In genomic region chr7:6290345-6290744, GRCh38 we compare ENCODE assay signal across 21 cellular contexts. TPM values are rescaled to one million over a fixed set of nuclear protein-coding genes. Genes with fewer than 3 reads are reported as not detected.
DNase-seq lines count a peak whose midpoint lies in the region; ATAC-seq, FAIRE-seq and TF ChIP-seq lines count a peak whose summit lies in the region.
"Had no signal": no experiment of that assay in that cellular context is flagged by ENCODE, and none has a peak within 500 bp of the region (broad histone marks: within the 10 kb centered on the region; RNA-seq: fewer than 3 reads in every experiment).

No MANE protein-coding gene starts in this region.

- TF ChIP-seq RAD21 in K562 (CRISPR knock-in tag; conservative IDR thresholded peaks at IDR 0.05 in 1 of 2, IDR thresholded peaks at IDR 0.05 in 1 of 2) = no peak

- 17% methylated on average over 8 of the region's 8 CpGs for WGBS in K562 (ENCODE audit: insufficient coverage, low coverage, missing lambda C conversion rate)
- no CpG with 5 or more reads among the region's 8 CpGs for WGBS in neuronal stem cell (ENCODE audit: extremely low coverage in 2 of 2, insufficient read length in 2 of 2, insufficient replicate concordance in 1 of 2), 2 donors

- TF ChIP-seq POLR2A in K562 (conservative IDR thresholded peaks at IDR 0.05) = no peak

- H2BK120ac ChIP-seq in neuronal stem cell (ENCODE audit: low read depth, low read length) = no peak overlapping the region

- H3K9me1 ChIP-seq in K562 (ENCODE audit: control insufficient read depth, insufficient read depth, low read length) = no peaks in the 10 kb centered on the region

- peak; percentile 30 for DNase-seq in HT1080 (ENCODE audit: low read depth)
- DNase-seq in K562 (ENCODE audit: extremely low read depth in 1 of 4, low spot score in 3 of 4) = peak in 2 of 4 experiments; percentile 36 to 40
- no peak for DNase-seq in neuronal stem cell (ENCODE audit: low spot score)
- DNase-seq in NCI-H82 (lab: John Stamatoyannopoulos, UW) = no peak
- no peak for DNase-seq in NCI-H2171 treated with DMSO at 0.1 percent for 48 hours (lab: John Stamatoyannopoulos, UW)
- DNase-seq: activated CD4-positive, alpha-beta T cell treated with anti-CD3 and anti-CD28 coated beads for 48 hours; activated naive CD4-positive, alpha-beta T cell treated with Interleukin-2 at 50 U/mL for 16 hours; head of caudate nucleus; NCI-H1436 treated with DMSO at 0.1 percent for 48 hours; NCI-H446; SIG-M5; sigmoid colon; stimulated activated CD4-positive, alpha-beta T cell treated with anti-CD3 and anti-CD28 coated beads, Interleukin-4, amount 100 ng/mL, for 1 hour had no signal

- FAIRE-seq in K562 (lab: Jason Lieb, UNC) = peak; percentile 88
- FAIRE-seq: islet of Langerhans had no signal

- no peaks in the 10 kb centered on the region for H3K79me2 ChIP-seq in K562 (ENCODE audit: control insufficient read depth, insufficient read depth, low read length)

- TF ChIP-seq CTCF in C4-2B (conservative IDR thresholded peaks at IDR 0.05) (no peak), K562 (IDR thresholded peaks at IDR 0.05 in 2 of 3, conservative IDR thresholded peaks at IDR 0.05 in 1 of 3; ENCODE audit: insufficient read depth in 2 of 3, low read depth in 1 of 3, low read length in 3 of 3) (no peak)

- no peak for TF ChIP-seq EP300 in K562 (IDR thresholded peaks at IDR 0.05; ENCODE audit: low read length)

- no peaks in the 10 kb centered on the region for H3K27me3 ChIP-seq in K562 (ENCODE audit: control insufficient read depth in 2 of 2, insufficient read depth in 2 of 2, low read length in 2 of 2)
- no peaks in the 10 kb centered on the region for H3K27me3 ChIP-seq in neuronal stem cell (ENCODE audit: control insufficient read depth in 3 of 3, insufficient read depth in 3 of 3, low read depth in 1 of 3, low read length in 3 of 3)
- H3K27me3 ChIP-seq: ascending aorta, neutrophil, sigmoid colon, suprapubic skin had no signal

- H3K4me1 ChIP-seq in K562 (replicated peaks in 1 of 2; ENCODE audit: control insufficient read depth in 2 of 2, insufficient read depth in 2 of 2, low read length in 2 of 2) = peaks cover 3 to 7% of the 10 kb centered on the region in 2 experiments; a peak in 3 of 5 replicates
- H3K4me1 ChIP-seq in neuronal stem cell (ENCODE audit: control insufficient read depth in 2 of 2, insufficient read depth in 1 of 2, low read depth in 1 of 2, low read length in 2 of 2) = no peaks in the 10 kb centered on the region
- H3K4me1 ChIP-seq: ascending aorta, sigmoid colon, suprapubic skin had no signal

- CTCF ChIA-PET in K562 (lab: Yijun Ruan, JAX; ENCODE audit: low intra/inter-chr PET ratio) = no interaction called here

- H2BK5ac ChIP-seq in neuronal stem cell (ENCODE audit: low read length) = no peak overlapping the region

- no peak overlapping the region for H3K14ac ChIP-seq in neuronal stem cell (ENCODE audit: low read length)

- H2BK15ac ChIP-seq in neuronal stem cell (ENCODE audit: low read length) = no peak overlapping the region

- no peaks in the 10 kb centered on the region for H3K79me1 ChIP-seq in neuronal stem cell (ENCODE audit: low read depth, low read length)

- H2BK12ac ChIP-seq in neuronal stem cell (ENCODE audit: low read length) = no peak overlapping the region

- H3K9ac ChIP-seq in K562 (ENCODE audit: insufficient read depth in 1 of 2, low read depth in 2 of 2, low read length in 2 of 2) (peak overlapping the region; percentile 0 to 84; a peak in 2 of 4 replicates), neuronal stem cell (ENCODE audit: low read depth, low read length, poor library complexity) (no peak overlapping the region)

- H3K27ac ChIP-seq in C4-2B (peak overlapping the region; percentile 2; the same call in 1 of the 2 replicates), K562 (ENCODE audit: extremely low read depth, low read depth, low read length) (peak overlapping the region; percentile 23; the same call in 2 of the 3 replicates), neuronal stem cell (replicated peaks; ENCODE audit: low read length) (no peak overlapping the region)
- H3K27ac ChIP-seq: ascending aorta, coronary artery, neutrophil, sigmoid colon, suprapubic skin had no signal

- H4K8ac ChIP-seq in neuronal stem cell (ENCODE audit: low read depth, low read length) = no peak overlapping the region

- H3K4me2 ChIP-seq in K562 (ENCODE audit: insufficient read depth, low read length) (peak overlapping the region; percentile 40; the same call in 1 of the 2 replicates), neuronal stem cell (ENCODE audit: insufficient read depth, low read length, poor library complexity, severe bottlenecking) (no peak overlapping the region)

- peak overlapping the region; percentile 72 for H2AFZ ChIP-seq in K562 (ENCODE audit: low read depth, low read length)
- H2AFZ ChIP-seq in neuronal stem cell (ENCODE audit: low read length) = peak overlapping the region; percentile 81

- no peak overlapping the region for H3K4ac ChIP-seq in neuronal stem cell (ENCODE audit: low read length)

- H3K9me3 ChIP-seq in K562 (replicated peaks; ENCODE audit: control insufficient read depth, insufficient read depth, low read depth, low read length) (no peaks in the 10 kb centered on the region), neuronal stem cell (replicated peaks in 1 of 2; ENCODE audit: control insufficient read depth in 2 of 2, insufficient read depth in 1 of 2, low read depth in 1 of 2, low read length in 2 of 2) (no peaks in the 10 kb centered on the region)
- H3K9me3 ChIP-seq: ascending aorta, neutrophil, sigmoid colon, suprapubic skin had no signal

- ATAC-seq in K562 (peak; percentile 81), HG03045 (IDR thresholded peaks at IDR 0.05; ENCODE audit: unreplicated experiment) (no peak), HG03521 (IDR thresholded peaks at IDR 0.05; ENCODE audit: unreplicated experiment) (no peak)

- no peak overlapping the region for H2AK5ac ChIP-seq in neuronal stem cell (ENCODE audit: low read depth, low read length)

- no peak overlapping the region for H3K18ac ChIP-seq in neuronal stem cell (ENCODE audit: low read length)

- no peak overlapping the region for H4K91ac ChIP-seq in neuronal stem cell (ENCODE audit: low read depth, low read length, poor library complexity)

- H4K20me1 ChIP-seq in K562 (replicated peaks; ENCODE audit: control insufficient read depth, insufficient read depth, low read length) = no peaks in the 10 kb centered on the region

- no peak overlapping the region for H3K23ac ChIP-seq in neuronal stem cell (ENCODE audit: low read depth, low read length, poor library complexity)

- BruUV-seq in K562 (replicated peaks; lab: Mats Ljungman, UMichigan) = no TSS peak

- in situ Hi-C loops in K562 (cut with MboI) = no loop called here

- POLR2A ChIA-PET in K562 (lab: Yijun Ruan, JAX) = interaction anchor here (0.7 to 1.1 kb wide), 2 partner anchors 29 to 43 kb away, joined by 3 read pairs; no protein-coding TSS in a partner anchor

- H3K36me3 ChIP-seq in K562 (ENCODE audit: control insufficient read depth, insufficient read depth, low read length) (no peaks in the 10 kb centered on the region), neuronal stem cell (replicated peaks in 1 of 2; ENCODE audit: control insufficient read depth in 2 of 2, insufficient read depth in 2 of 2, low read length in 2 of 2) (no peaks in the 10 kb centered on the region)
- H3K36me3 ChIP-seq: ascending aorta, neutrophil, sigmoid colon, suprapubic skin had no signal

- H3K4me3 ChIP-seq in K562 (no peak overlapping the region), neuronal stem cell (ENCODE audit: low read length in 2 of 2) (no peak overlapping the region)
- H3K4me3 ChIP-seq: ascending aorta, coronary artery, sigmoid colon, suprapubic skin had no signal

- intact Hi-C loops in K562 (cut with micrococcal nuclease) = no loop called here

RNA-seq across cellular contexts. Expression of gene CYTH3, which starts 17.9 kb away (rescaled TPM):
- 15.3 and 20.4 TPM in 2 replicates for total RNA-seq in HT1080 (2014; rRNA removed; shearing (Covaris generic))
- 22.1 and 24.0 TPM in 2 replicates for polyA plus RNA-seq in HT1080 (2015; cell fraction: cytosol; rRNA removed)
- 31.5 and 35.5 TPM in 2 replicates for polyA plus RNA-seq in HT1080 (2015; cell fraction: nucleus; rRNA removed)
- 23.7 and 39.3 TPM in 2 replicates for total RNA-seq in K562 (2011; cell fraction: chromatin; rRNA removed; ENCODE audit: low replicate concordance)
- total RNA-seq in K562 (2011; cell fraction: nucleolus; rRNA removed) = 19.7 and 23.5 TPM in 2 replicates
- total RNA-seq in K562 (2011; cell fraction: nucleoplasm; rRNA removed) = 22.3 and 24.9 TPM in 2 replicates
- total RNA-seq in K562 (2014; rRNA removed) (8.8 and 14.3 TPM in 2 replicates), K562 (2014; rRNA removed; fragmentation: Illumina TruSeq; extraction: Trizol) (7.4 and 8.4 TPM in 2 replicates), K562 (2015; rRNA removed; fragmentation: Illumina TruSeq; extraction: Trizol) (11.5 TPM in 2 replicates), K562 (2021) (14.8 and 15.2 TPM in 2 replicates)
- polyA plus RNA-seq in K562 (2011; rRNA removed) (11.4 and 16.2 TPM in 2 replicates), K562 (2014; fragmentation: Illumina TruSeq; extraction: Trizol) (12.3 and 13.8 TPM in 2 replicates), K562 (2014; fragmentation: Nextera tagmentation; extraction: Ambion mirVana) (under 1 TPM; 0.25 to 0.42 TPM), K562 (2014; rRNA removed) (13.8 and 17.0 TPM in 2 replicates)
- 13.6 and 14.6 TPM in 2 replicates for polyA plus RNA-seq in K562 (2011; cell fraction: cytosol; rRNA removed)
- 43.6 and 45.1 TPM in 2 replicates for polyA plus RNA-seq in K562 (2011; cell fraction: nucleus; rRNA removed)
- polyA plus RNA-seq in K562 (2012) = 11.3 and 12.8 TPM in 2 replicates
- polyA minus RNA-seq in K562 (2011; rRNA and poly(A)+ RNA removed) = 5.5 and 6.4 TPM in 2 replicates
- 8.1 and 9.3 TPM in 2 replicates for polyA minus RNA-seq in K562 (2011; cell fraction: cytosol; rRNA and poly(A)+ RNA removed)
- 9.8 and 12.1 TPM in 2 replicates for polyA minus RNA-seq in K562 (2011; cell fraction: nucleus; rRNA and poly(A)+ RNA removed)
- 9.5 TPM for polyA plus RNA-seq in neuronal stem cell (2013, experiment 1 of 2)
- 9.5 TPM for polyA plus RNA-seq in neuronal stem cell (2013, experiment 2 of 2)

RNA-seq across cellular contexts. Expression of gene FAM220A, which starts 58.4 kb away (rescaled TPM):
- total RNA-seq in HT1080 (2014; rRNA removed; shearing (Covaris generic)) = 12.9 and 13.5 TPM in 2 replicates
- polyA plus RNA-seq in HT1080 (2015; cell fraction: cytosol; rRNA removed) = 13.1 and 15.6 TPM in 2 replicates
- 5.2 and 8.7 TPM in 2 replicates for polyA plus RNA-seq in HT1080 (2015; cell fraction: nucleus; rRNA removed)
- total RNA-seq in K562 (2011; cell fraction: chromatin; rRNA removed; ENCODE audit: low replicate concordance) = 5.2 and 6.2 TPM in 2 replicates
- 4.0 and 4.3 TPM in 2 replicates for total RNA-seq in K562 (2011; cell fraction: nucleolus; rRNA removed)
- total RNA-seq in K562 (2011; cell fraction: nucleoplasm; rRNA removed) = 5.0 and 5.1 TPM in 2 replicates
- total RNA-seq in K562 (2014; rRNA removed) (5.8 and 15.2 TPM in 2 replicates), K562 (2014; rRNA removed; fragmentation: Illumina TruSeq; extraction: Trizol) (5.5 and 6.0 TPM in 2 replicates), K562 (2015; rRNA removed; fragmentation: Illumina TruSeq; extraction: Trizol) (6.1 and 7.1 TPM in 2 replicates), K562 (2021) (7.8 and 11.4 TPM in 2 replicates)
- polyA plus RNA-seq in K562 (2011; rRNA removed) (10.4 and 12.1 TPM in 2 replicates), K562 (2014; fragmentation: Illumina TruSeq; extraction: Trizol) (6.7 and 7.2 TPM in 2 replicates), K562 (2014; fragmentation: Nextera tagmentation; extraction: Ambion mirVana) (1 to 10 TPM in 1 of 2 experiments, under 1 TPM in 1; 0.92 to 1.1 TPM), K562 (2014; rRNA removed) (4.6 and 4.8 TPM in 2 replicates)
- polyA plus RNA-seq in K562 (2011; cell fraction: cytosol; rRNA removed) = 7.3 and 8.0 TPM in 2 replicates
- 3.4 and 5.9 TPM in 2 replicates for polyA plus RNA-seq in K562 (2011; cell fraction: nucleus; rRNA removed)
- polyA plus RNA-seq in K562 (2012) = 7.0 and 10.8 TPM in 2 replicates
- polyA minus RNA-seq in K562 (2011; rRNA and poly(A)+ RNA removed) = 9.0 and 9.9 TPM in 2 replicates
- 8.9 and 10.0 TPM in 2 replicates for polyA minus RNA-seq in K562 (2011; cell fraction: cytosol; rRNA and poly(A)+ RNA removed)
- 2.2 and 3.1 TPM in 2 replicates for polyA minus RNA-seq in K562 (2011; cell fraction: nucleus; rRNA and poly(A)+ RNA removed)
- 17.8 TPM for polyA plus RNA-seq in neuronal stem cell (2013, experiment 1 of 2)
- 15.1 TPM for polyA plus RNA-seq in neuronal stem cell (2013, experiment 2 of 2)
